Comparison of ENCODE assay signal across 8 cellular contexts in genomic region chr5:87300744-87301143, GRCh38. TPM values are rescaled to one million over a fixed set of nuclear protein-coding genes. Genes with fewer than 3 reads are reported as not detected.
DNase-seq lines count a peak whose midpoint lies in the region; ATAC-seq and TF ChIP-seq lines count a peak whose summit lies in the region.

No MANE protein-coding gene starts in this region.

- H3K27me3 ChIP-seq in MG63 (no peaks in the 10 kb centered on the region), psoas muscle (ENCODE audit: insufficient read depth in 3 of 3, low read length in 2 of 3) (no peaks in the 10 kb centered on the region), tibial artery (no peaks in the 10 kb centered on the region), Peyer's patch (no peaks in the 10 kb centered on the region)

- TF ChIP-seq POLR2A in Peyer's patch (IDR thresholded peaks at IDR 0.05), result no peak

- H3K36me3 ChIP-seq in MG63 (peaks cover 53% of the 10 kb centered on the region), psoas muscle (ENCODE audit: insufficient read depth in 1 of 2, low read depth in 1 of 2) (peaks cover 0 to 20% of the 10 kb centered on the region in 2 donors), tibial artery (peaks cover 0 to 12% (median 4%) of the 10 kb centered on the region in 3 donors), Peyer's patch (peaks cover 0 to 4% (median 0%) of the 10 kb centered on the region in 3 donors)

- peak; percentile 71 for DNase-seq in DMS53 treated with DMSO at 0.1 percent for 48 hours (lab: John Stamatoyannopoulos, UW; ENCODE audit: unreplicated experiment)
- DNase-seq in MG63, result peak; percentile 91
- DNase-seq in amniotic stem cell (lab: John Stamatoyannopoulos, UW), result peak; percentile 92
- no peak for DNase-seq in psoas muscle
- DNase-seq in tibial artery, result no peak
- no peak for DNase-seq in medulla oblongata (ENCODE audit: extremely low spot score)
- no peak for DNase-seq in Peyer's patch
- no peak for DNase-seq in hippocampal formation (lab: John Stamatoyannopoulos, UW)

- TF ChIP-seq CTCF in psoas muscle (IDR thresholded peaks at IDR 0.05) (no peak), tibial artery (IDR thresholded peaks at IDR 0.05) (no peak), Peyer's patch (IDR thresholded peaks at IDR 0.05) (no peak)

- peak; percentile 86 to 96 (median 94) for ATAC-seq in psoas muscle

- WGBS in psoas muscle, 3 donors, result 67 to 88% (median 78%) methylated on average over 2 of the region's 2 CpGs

- H3K4me3 ChIP-seq in MG63, result no peak overlapping the region
- no peak overlapping the region for H3K4me3 ChIP-seq in psoas muscle
- no peak overlapping the region for H3K4me3 ChIP-seq in tibial artery
- no peak overlapping the region for H3K4me3 ChIP-seq in Peyer's patch

- peaks cover 8% of the 10 kb centered on the region for H3K4me1 ChIP-seq in psoas muscle
- H3K4me1 ChIP-seq in tibial artery, result peaks cover 0 to 37% (median 4%) of the 10 kb centered on the region in 4 donors
- no peaks in the 10 kb centered on the region for H3K4me1 ChIP-seq in Peyer's patch

- H3K9me3 ChIP-seq in MG63, result peaks cover 13% of the 10 kb centered on the region
- no peaks in the 10 kb centered on the region for H3K9me3 ChIP-seq in psoas muscle
- no peaks in the 10 kb centered on the region for H3K9me3 ChIP-seq in tibial artery
- no peaks in the 10 kb centered on the region for H3K9me3 ChIP-seq in Peyer's patch

- H3K27ac ChIP-seq in psoas muscle (no peak overlapping the region), tibial artery (no peak overlapping the region), Peyer's patch (no peak overlapping the region)

- intact Hi-C loops in psoas muscle (cut with DNase I), result no loop called here
- intact Hi-C loops in tibial artery (cut with DNase I; ENCODE audit: low total_unique reads), result no loop called here

RNA-seq across cellular contexts. Expression of gene RASA1, which starts 33.1 kb away (rescaled TPM):
- total RNA-seq in MG63 (2014; rRNA removed; shearing (Covaris generic); ENCODE audit: low replicate concordance), result 11.0 and 16.4 TPM in 2 replicates
- total RNA-seq in psoas muscle (10 to 100 TPM; 10.2 to 16.8 (median 12.9) TPM), Peyer's patch (10 to 100 TPM; 20.9 to 52.0 (median 23.5) TPM)
- 10 to 100 TPM in 1 of 3 donors, 1 to 10 TPM in 2; 5.4 to 14.0 (median 7.7) TPM for polyA plus RNA-seq in psoas muscle

Comparison
In these comparisons a context has a peak if more than half of its experiments do, and no peak if none do; other contexts are left out.
1. DNase-seq: peak in DMS53 treated with DMSO at 0.1 percent for 48 hours (single experiment), MG63 (single experiment) and amniotic stem cell (single experiment); none in psoas muscle (0 of 2), tibial artery (0 of 2), medulla oblongata (single experiment), Peyer's patch (0 of 3) and hippocampal formation (0 of 2).